In genomic region chr1:39733161-39733560, GRCh38 we compare ENCODE assay signal across 22 cellular contexts. TPM values are rescaled to one million over a fixed set of nuclear protein-coding genes. Genes with fewer than 3 reads are reported as not detected.
DNase-seq lines count a peak whose midpoint lies in the region; ATAC-seq, FAIRE-seq and TF ChIP-seq lines count a peak whose summit lies in the region.
"Had no signal": no experiment of that assay in that cellular context is flagged by ENCODE, and none has a peak within 500 bp of the region (broad histone marks: within the 10 kb centered on the region; RNA-seq: fewer than 3 reads in every experiment).

No MANE protein-coding gene starts in this region.

- TF ChIP-seq CTCF in foreskin keratinocyte (conservative IDR thresholded peaks at IDR 0.05) = no peak
- TF ChIP-seq CTCF in pancreas (IDR thresholded peaks at IDR 0.05) = no peak
- TF ChIP-seq CTCF in OCI-LY7 (conservative IDR thresholded peaks at IDR 0.05; ENCODE audit: low read length) = no peak
- no peak for TF ChIP-seq CTCF in osteoblast (IDR thresholded peaks at IDR 0.05; ENCODE audit: extremely low read depth, low read depth, low read length)

- DNase-seq in NCI-H146 (lab: John Stamatoyannopoulos, UW) (peak; percentile 1), NCI-H146 treated with DMSO at 0.1 percent for 48 hours (lab: John Stamatoyannopoulos, UW; ENCODE audit: unreplicated experiment) (no peak), NCI-H510A (lab: John Stamatoyannopoulos, UW) (peak; percentile 96), foreskin keratinocyte (peak in 1 of 2 donors; percentile 12), pancreas (peak; percentile 75 to 96 (median 92)), OCI-LY7 (ENCODE audit: low spot score) (no peak), osteoblast (ENCODE audit: insufficient read length, low spot score, missing footprints) (no peak)
- DNase-seq: activated CD8-positive, alpha-beta memory T cell treated with anti-CD3 and anti-CD28 coated beads, Interleukin-2, amount 50 U/mL, for 4 hours; activated naive CD4-positive, alpha-beta T cell treated with anti-CD3 and anti-CD28 coated beads, Interleukin-2, amount 10 ng/mL, durations not matched to agents 7 days and 5 days; central memory CD4-positive, alpha-beta T cell; kidney; MV-4-11; naive B cell; NCI-H226; retina; trophoblast cell had no signal

- 16 to 25% methylated on average over 7 of the region's 7 CpGs for WGBS in pancreas, 2 donors

- no peaks in the 10 kb centered on the region for H3K4me1 ChIP-seq in foreskin keratinocyte
- H3K4me1 ChIP-seq in pancreas = peaks cover 7 to 13% (median 11%) of the 10 kb centered on the region in 3 donors
- H3K4me1 ChIP-seq in OCI-LY7 (ENCODE audit: insufficient read depth, low read length, poor library complexity, severe bottlenecking) = peaks cover 2% of the 10 kb centered on the region
- peaks cover 25% of the 10 kb centered on the region for H3K4me1 ChIP-seq in osteoblast (ENCODE audit: insufficient read depth, low read length)

- H3K27ac ChIP-seq in foreskin keratinocyte (no peak overlapping the region), pancreas (peak overlapping the region; percentile 65 to 89 (median 80)), OCI-LY7 (ENCODE audit: low read depth, low read length, poor library complexity, severe bottlenecking) (no peak overlapping the region), osteoblast (ENCODE audit: low read depth, low read length) (no peak overlapping the region)
- H3K27ac ChIP-seq: 22Rv1, C4-2B, VCaP had no signal

- H3K4me2 ChIP-seq in OCI-LY7 (ENCODE audit: low read length) (no peak overlapping the region), osteoblast (ENCODE audit: insufficient read depth, low read length) (no peak overlapping the region)

- H2AFZ ChIP-seq in OCI-LY7 (ENCODE audit: low read length) (no peak overlapping the region), osteoblast (ENCODE audit: low read length) (no peak overlapping the region)

- H3K36me3 ChIP-seq in pancreas (no peaks in the 10 kb centered on the region), OCI-LY7 (ENCODE audit: insufficient read depth, low read length) (no peaks in the 10 kb centered on the region), osteoblast (ENCODE audit: insufficient read depth, low read length) (no peaks in the 10 kb centered on the region)

- H3K79me2 ChIP-seq in OCI-LY7 (ENCODE audit: insufficient read depth, low read depth, low read length) (no peaks in the 10 kb centered on the region), osteoblast (ENCODE audit: insufficient read depth, low read length) (no peaks in the 10 kb centered on the region)

- no peak overlapping the region for H3K4me3 ChIP-seq in pancreas
- H3K4me3 ChIP-seq in OCI-LY7 (ENCODE audit: low read depth, low read length, poor library complexity, severe bottlenecking) = no peak overlapping the region
- no peak overlapping the region for H3K4me3 ChIP-seq in osteoblast (ENCODE audit: insufficient read depth, low read length)

- intact Hi-C loops in pancreas (cut with DNase I) = no loop called here
- intact Hi-C loops in OCI-LY7 (cut with micrococcal nuclease; ENCODE audit: unreplicated experiment) = no loop called here

- H3K27me3 ChIP-seq in foreskin keratinocyte (peaks cover 53% of the 10 kb centered on the region), pancreas (no peaks in the 10 kb centered on the region), osteoblast (ENCODE audit: insufficient read depth, low read length) (peaks cover 17% of the 10 kb centered on the region)

- no peak for FAIRE-seq in pancreas (lab: Jason Lieb, UNC)
- FAIRE-seq: endothelial cell of umbilical vein, kidney had no signal

- peak; percentile 10 for ATAC-seq in foreskin keratinocyte
- ATAC-seq in pancreas = peak; percentile 93 to 95 (median 95)
- ATAC-seq in HG03565 (IDR thresholded peaks at IDR 0.05; ENCODE audit: unreplicated experiment) = no peak
- ATAC-seq: SK-N-SH treated with all-trans-retinoic acid at 6 μM for 48 hours had no signal

- CTCF ChIA-PET in OCI-LY7 (lab: Charles Lee; ENCODE audit: unreplicated experiment) = no interaction called here

- POLR2A ChIA-PET in OCI-LY7 (lab: Charles Lee) = no interaction called here

- BruUV-seq in OCI-LY7 (replicated peaks; lab: Mats Ljungman, UMichigan) = no TSS peak

- H4K20me1 ChIP-seq in OCI-LY7 (ENCODE audit: insufficient read depth, low read length) (no peaks in the 10 kb centered on the region), osteoblast (ENCODE audit: insufficient read depth, low read length) (no peaks in the 10 kb centered on the region)

- no peaks in the 10 kb centered on the region for H3K9me3 ChIP-seq in pancreas
- no peaks in the 10 kb centered on the region for H3K9me3 ChIP-seq in OCI-LY7 (ENCODE audit: low read length)
- H3K9me3 ChIP-seq in osteoblast (ENCODE audit: low read depth, low read length) = no peaks in the 10 kb centered on the region

- H3K9me2 ChIP-seq in OCI-LY7 (ENCODE audit: insufficient read depth, low read length) = no peaks in the 10 kb centered on the region

RNA-seq across cellular contexts. Expression of gene PPIE, which starts 5.5 kb away (rescaled TPM):
- 53.6 and 55.3 TPM in 2 replicates for total RNA-seq in foreskin keratinocyte
- polyA plus RNA-seq in foreskin keratinocyte = 74.1 and 77.8 TPM in 2 replicates
- 10 to 100 TPM; 18.1 to 36.8 (median 27.1) TPM for total RNA-seq in pancreas
- polyA plus RNA-seq in pancreas = 10 to 100 TPM; 23.7 to 42.5 TPM
- 53.6 and 54.5 TPM in 2 replicates for total RNA-seq in OCI-LY7 (2014; rRNA removed; shearing (Covaris generic))
- 64.8 and 71.9 TPM in 2 replicates for total RNA-seq in OCI-LY7 (2022)
- total RNA-seq in osteoblast = 25.3 and 26.4 TPM in 2 replicates

RNA-seq across cellular contexts. Expression of gene OXCT2, which starts 38.0 kb away (rescaled TPM):
- total RNA-seq in foreskin keratinocyte = 0.20 and 0.32 TPM in 2 replicates
- polyA plus RNA-seq in foreskin keratinocyte = 0.26 and 0.44 TPM in 2 replicates
- total RNA-seq in pancreas = 1 to 10 TPM in 1 of 6 donors, under 1 TPM in 5; 0.55 to 2.2 (median 0.93) TPM
- polyA plus RNA-seq in pancreas = 1 to 10 TPM; 1.7 to 2.3 TPM
- 0.10 and 0.79 TPM in 2 replicates for total RNA-seq in OCI-LY7 (2014; rRNA removed; shearing (Covaris generic))
- total RNA-seq in OCI-LY7 (2022) = 0.17 TPM in 1 of 2 replicates, not detected in the other
- 1.1 and 1.2 TPM in 2 replicates for total RNA-seq in osteoblast

RNA-seq across cellular contexts. Expression of gene HPCAL4, which starts 41.9 kb away (rescaled TPM):
- total RNA-seq in foreskin keratinocyte (not detected in 2 replicates), pancreas (1 to 10 TPM in 4 of 6 donors, under 1 TPM in 2; 0.15 to 7.8 (median 1.9) TPM), OCI-LY7 (2022) (not detected in 2 replicates), osteoblast (not detected in 2 replicates)
- polyA plus RNA-seq in foreskin keratinocyte (not detected in 2 replicates), pancreas (under 1 TPM; 0.61 to 0.76 TPM)
- total RNA-seq in OCI-LY7 (2014; rRNA removed; shearing (Covaris generic)) = not detected in 2 replicates
- total RNA-seq: endothelial cell of umbilical vein had no signal
- polyA plus RNA-seq: endothelial cell of umbilical vein had no signal

RNA-seq across cellular contexts. Expression of gene BMP8B, which starts 55.5 kb away (rescaled TPM):
- total RNA-seq in foreskin keratinocyte = 0.04 and 0.10 TPM in 2 replicates
- 0.01 and 0.02 TPM in 2 replicates for polyA plus RNA-seq in foreskin keratinocyte
- 1 to 10 TPM; 2.4 to 6.4 (median 3.7) TPM for total RNA-seq in pancreas
- 1 to 10 TPM; 1.4 to 3.0 TPM for polyA plus RNA-seq in pancreas
- 0.05 TPM in 1 of 2 replicates, not detected in the other for total RNA-seq in OCI-LY7 (2014; rRNA removed; shearing (Covaris generic))
- total RNA-seq in OCI-LY7 (2022) = 0.24 and 0.34 TPM in 2 replicates
- total RNA-seq in osteoblast = 0.29 and 0.36 TPM in 2 replicates
- polyA plus RNA-seq: endothelial cell of umbilical vein had no signal

Comparison
In these comparisons a context has a peak if more than half of its experiments do, and no peak if none do; other contexts are left out.
1. DNase-seq: peak in NCI-H146 (single experiment), NCI-H510A (single experiment) and pancreas (6 of 6); none in NCI-H146 treated with DMSO at 0.1 percent for 48 hours (single experiment), OCI-LY7 (single experiment) and osteoblast (single experiment).
2. H3K27ac ChIP-seq: peak in pancreas (4 of 4); none in foreskin keratinocyte (single experiment), OCI-LY7 (single experiment) and osteoblast (single experiment).